ENCODE assay signal across 23 cellular contexts in genomic region chr7:55016061-55016745, GRCh38. TPM values are rescaled to one million over a fixed set of nuclear protein-coding genes. Genes with fewer than 3 reads are reported as not detected.
"Had no signal": no experiment of that assay in that cellular context is flagged by ENCODE, and none has a peak within 500 bp of the region (broad histone marks: within the 10 kb centered on the region; RNA-seq: fewer than 3 reads in every experiment).

No MANE protein-coding gene starts in this region.

- DNase-seq: dorsolateral prefrontal cortex; effector CD4-positive, alpha-beta T cell; gastrocnemius medialis; heart left ventricle; kidney; stimulated activated CD4-positive, alpha-beta T cell treated with anti-CD3 and anti-CD28 coated beads, Interleukin-2, amount 100 ng/mL, for 24 hours; stimulated activated CD4-positive, alpha-beta T cell treated with anti-CD3 and anti-CD28 coated beads, Interleukin-4, amount 100 ng/mL, for 4 hours; stimulated activated naive CD8-positive, alpha-beta T cell treated with anti-CD3 and anti-CD28 coated beads, Interleukin-15, Interleukin-2, amounts not matched to agents 100 U/mL and 50 U/mL, for 24 hours; substantia nigra; transverse colon; upper lobe of right lung; uterus had no signal

- H3K9me3 ChIP-seq: gastrocnemius medialis, neutrophil, prostate gland, right atrium auricular region, transverse colon, upper lobe of right lung, uterus had no signal

- H3K27me3 ChIP-seq: hepatocyte, right atrium auricular region, uterus had no signal

- H3K4me3 Mint-ChIP-seq: memory B cell; natural killer cell treated with Interleukin-12 subunit alpha and Interleukin-12 subunit beta and Interleukin-15 and Interleukin-18, amount 100 ng/mL, for 72 hours; stimulated activated memory B cell treated with anti-CD40 and anti-IgM and Interleukin-4, amounts not matched to agents 10 μg/mL and 1 μg/mL and 100 μg/mL, for 72 hours had no signal

- H3K4me3 ChIP-seq: dorsolateral prefrontal cortex, gastrocnemius medialis, heart left ventricle, hepatocyte, lung, prostate gland, right atrium auricular region, transverse colon, upper lobe of right lung, uterus had no signal

- H3K4me1 ChIP-seq: gastrocnemius medialis, prostate gland, uterus had no signal

- H3K4me1 Mint-ChIP-seq: memory B cell; neural crest cell; stimulated activated memory B cell treated with anti-CD40 and anti-IgM and Interleukin-4, amounts not matched to agents 10 μg/mL and 1 μg/mL and 100 μg/mL, for 72 hours had no signal

- H3K27ac ChIP-seq: dorsolateral prefrontal cortex, gastrocnemius medialis, heart left ventricle, hepatocyte, neutrophil, right atrium auricular region, transverse colon, upper lobe of right lung, uterus had no signal

- H3K36me3 Mint-ChIP-seq: memory B cell; natural killer cell treated with Interleukin-12 subunit alpha and Interleukin-12 subunit beta and Interleukin-15 and Interleukin-18, amount 100 ng/mL, for 72 hours; stimulated activated memory B cell treated with anti-CD40 and anti-IgM and Interleukin-4, amounts not matched to agents 10 μg/mL and 1 μg/mL and 100 μg/mL, for 72 hours had no signal

- H3K36me3 ChIP-seq: gastrocnemius medialis, heart left ventricle, neutrophil, prostate gland, right atrium auricular region, transverse colon, upper lobe of right lung, uterus had no signal

- H3K9me3 Mint-ChIP-seq: memory B cell; natural killer cell treated with Interleukin-12 subunit alpha and Interleukin-12 subunit beta and Interleukin-15 and Interleukin-18, amount 100 ng/mL, for 72 hours; neural crest cell had no signal

- ATAC-seq: gastrocnemius medialis; heart left ventricle; left lobe of liver; sciatic nerve; stimulated activated memory B cell treated with anti-CD40 and anti-IgM and Interleukin-4, amounts not matched to agents 10 μg/mL and 1 μg/mL and 100 μg/mL, for 72 hours; stimulated activated naive CD8-positive, alpha-beta T cell treated with anti-CD3 and anti-CD28 coated beads, Interleukin-15, Interleukin-2, amounts not matched to agents 100 U/mL and 50 U/mL, for 24 hours; upper lobe of right lung had no signal

- H2AFZ ChIP-seq: hepatocyte had no signal

- H3K27ac Mint-ChIP-seq: memory B cell; natural killer cell treated with Interleukin-12 subunit alpha and Interleukin-12 subunit beta and Interleukin-15 and Interleukin-18, amount 100 ng/mL, for 72 hours; stimulated activated memory B cell treated with anti-CD40 and anti-IgM and Interleukin-4, amounts not matched to agents 10 μg/mL and 1 μg/mL and 100 μg/mL, for 72 hours had no signal

- H3K4me2 ChIP-seq: hepatocyte had no signal

RNA-seq across cellular contexts. Expression of gene EGFR, which starts 2.6 kb away (rescaled TPM):
- total RNA-seq: natural killer cell treated with Interleukin-12 subunit alpha and Interleukin-12 subunit beta and Interleukin-15 and Interleukin-18, amount 100 ng/mL, for 72 hours had no signal
